In genomic region chr9:21235468-21236359, GRCh38 we compare ENCODE assay signal across 9 cellular contexts. TPM values are rescaled to one million over a fixed set of nuclear protein-coding genes. Genes with fewer than 3 reads are reported as not detected.
A peak's percentile ranks its signal among the peaks of the same experiment; 100 is the strongest.
DNase-seq lines count a peak whose midpoint lies in the region; ATAC-seq and TF ChIP-seq lines count a peak whose summit lies in the region.
"Not testable (repeated sequence)": the region's sequence is repeated elsewhere in the genome, so short reads cannot be mapped to it uniquely, and the experiment has no call there.
"Had no signal": no experiment of that assay in that cellular context is flagged by ENCODE, and none has a peak within 500 bp of the region (broad histone marks: within the 10 kb centered on the region; RNA-seq: fewer than 3 reads in every experiment).

No MANE protein-coding gene starts in this region.

- H3K9me3 ChIP-seq in aorta (ENCODE audit: control insufficient read depth, low read length) = not testable (repeated sequence)

- not testable (repeated sequence) for H3K79me1 ChIP-seq in mesendoderm (ENCODE audit: low read length)

- not testable (repeated sequence) for H2BK120ac ChIP-seq in mesendoderm (ENCODE audit: low read depth, low read length)

- peak; percentile 84 for TF ChIP-seq CTCF in GM10266 (IDR thresholded peaks at IDR 0.05; ENCODE audit: control insufficient read depth, insufficient read depth, low read depth, missing control alignments)

- H2AK5ac ChIP-seq in mesendoderm (ENCODE audit: low read length) = not testable (repeated sequence)

- H3K36me3 ChIP-seq in mesendoderm (ENCODE audit: control insufficient read depth, insufficient read depth, low read length); aorta (ENCODE audit: control insufficient read depth in 1 of 2, insufficient read depth in 2 of 2, low read length in 1 of 2): not testable (repeated sequence)

- not testable (repeated sequence) for H3K9ac ChIP-seq in mesendoderm (ENCODE audit: low read length)

- not testable (repeated sequence) for H3K27me3 ChIP-seq in mesendoderm (ENCODE audit: insufficient read depth, low read length, poor library complexity); aorta (ENCODE audit: control insufficient read depth in 1 of 2, insufficient read depth in 2 of 2, low read length in 1 of 2)

- not testable (repeated sequence) for H3K4me1 ChIP-seq in mesendoderm (ENCODE audit: control insufficient read depth, low read depth, low read length); aorta (ENCODE audit: control insufficient read depth in 1 of 2, insufficient read depth in 2 of 2, low read length in 2 of 2)

- not testable (repeated sequence) for H4K8ac ChIP-seq in mesendoderm (ENCODE audit: low read depth, low read length)

- ATAC-seq in GM21619 (IDR thresholded peaks at IDR 0.05; ENCODE audit: unreplicated experiment) (peak; percentile 80), HG03457 (IDR thresholded peaks at IDR 0.05; ENCODE audit: unreplicated experiment) (peak; percentile 52), esophagus mucosa (peak; percentile 62), aorta (ENCODE audit: low FRiP score) (peak; percentile 55)

- not testable (repeated sequence) for H4K5ac ChIP-seq in mesendoderm (ENCODE audit: low read length)

- H3K27ac ChIP-seq in mesendoderm (ENCODE audit: low read depth, low read length); aorta (ENCODE audit: low read depth in 1 of 2, low read length in 2 of 2): not testable (repeated sequence)

- not testable (repeated sequence) for H3K4ac ChIP-seq in mesendoderm (ENCODE audit: low read depth, low read length)

- not testable (repeated sequence) for H3K23ac ChIP-seq in mesendoderm (ENCODE audit: low read length)

- WGBS in mesendoderm (ENCODE audit: extremely low coverage, insufficient coverage, low lambda C conversion rate) = no CpG with 5 or more reads among the region's 8 CpGs
- WGBS in aorta, 2 donors = 32 to 33% methylated on average over 8 of the region's 8 CpGs

- not testable (repeated sequence) for H3K18ac ChIP-seq in mesendoderm (ENCODE audit: low read length)

- not testable (repeated sequence) for H3K56ac ChIP-seq in mesendoderm (ENCODE audit: low read length)

- H2BK5ac ChIP-seq in mesendoderm (ENCODE audit: low read length) = not testable (repeated sequence)

- peak; percentile 30 for DNase-seq in GM10266 (ENCODE audit: extremely low spot score)
- DNase-seq in NCI-H524 treated with DMSO at 0.1 percent for 48 hours (lab: John Stamatoyannopoulos, UW) = peak; percentile 3
- DNase-seq in activated CD4-positive, alpha-beta T cell treated with anti-CD3 and anti-CD28 coated beads, Interleukin-2, amount 50 U/mL, for 1 hour = peak; percentile 8
- DNase-seq in mesendoderm = peak; percentile 58
- DNase-seq in aorta = not testable (repeated sequence)

- H3K4me2 ChIP-seq in mesendoderm (ENCODE audit: low read length) = not testable (repeated sequence)

- not testable (repeated sequence) for H3K4me3 ChIP-seq in mesendoderm (ENCODE audit: low read length); aorta (ENCODE audit: low read length in 2 of 2)

- intact Hi-C loops in aorta (cut with DNase I) = not testable (repeated sequence)

- not testable (repeated sequence) for H2BK15ac ChIP-seq in mesendoderm (replicated peaks; ENCODE audit: low read depth)

- H3K79me2 ChIP-seq in mesendoderm (ENCODE audit: control insufficient read depth, insufficient read depth, low read length) = not testable (repeated sequence)

RNA-seq across cellular contexts. Expression of gene IFNA14, which starts 4.1 kb away (rescaled TPM):
- total RNA-seq in esophagus mucosa (not detected), aorta (not detected)
- polyA plus RNA-seq in mesendoderm (2013, experiment 1 of 2) = not detected
- not detected for polyA plus RNA-seq in mesendoderm (2013, experiment 2 of 2)
- not detected for polyA plus RNA-seq in aorta
- total RNA-seq: activated T-helper 2 cell treated with anti-CD3 and anti-CD28 coated beads, Interferon-gamma antibody, Interleukin-2, Interleukin-4, amounts not matched to agents 10 μg/mL and 5 μg/mL and 100 μg/mL, durations not matched to agents 14 hours and 24 hours and 36 hours had no signal

RNA-seq across cellular contexts. Expression of gene IFNA17, which starts 7.7 kb away (rescaled TPM):
- total RNA-seq in esophagus mucosa (not detected), aorta (not detected)
- polyA plus RNA-seq in mesendoderm (2013, experiment 1 of 2) = not detected
- not detected for polyA plus RNA-seq in mesendoderm (2013, experiment 2 of 2)
- not detected for polyA plus RNA-seq in aorta
- total RNA-seq: activated T-helper 2 cell treated with anti-CD3 and anti-CD28 coated beads, Interferon-gamma antibody, Interleukin-2, Interleukin-4, amounts not matched to agents 10 μg/mL and 5 μg/mL and 100 μg/mL, durations not matched to agents 14 hours and 24 hours and 36 hours had no signal

RNA-seq across cellular contexts. Expression of gene IFNA16, which starts 18.6 kb away (rescaled TPM):
- not detected for total RNA-seq in esophagus mucosa
- polyA plus RNA-seq in mesendoderm (2013, experiment 1 of 2) = not detected
- polyA plus RNA-seq in mesendoderm (2013, experiment 2 of 2) = not detected
- total RNA-seq in aorta = not detected
- not detected for polyA plus RNA-seq in aorta
- total RNA-seq: activated T-helper 2 cell treated with anti-CD3 and anti-CD28 coated beads, Interferon-gamma antibody, Interleukin-2, Interleukin-4, amounts not matched to agents 10 μg/mL and 5 μg/mL and 100 μg/mL, durations not matched to agents 14 hours and 24 hours and 36 hours had no signal

RNA-seq across cellular contexts. Expression of gene IFNA10, which starts 28.8 kb away (rescaled TPM):
- not detected for total RNA-seq in esophagus mucosa
- polyA plus RNA-seq in mesendoderm (2013, experiment 1 of 2) = not detected
- polyA plus RNA-seq in mesendoderm (2013, experiment 2 of 2) = not detected
- total RNA-seq in aorta = not detected
- not detected for polyA plus RNA-seq in aorta
- total RNA-seq: activated T-helper 2 cell treated with anti-CD3 and anti-CD28 coated beads, Interferon-gamma antibody, Interleukin-2, Interleukin-4, amounts not matched to agents 10 μg/mL and 5 μg/mL and 100 μg/mL, durations not matched to agents 14 hours and 24 hours and 36 hours had no signal

RNA-seq across cellular contexts. Expression of gene IFNA7, which starts 33.7 kb away (rescaled TPM):
- not detected for total RNA-seq in esophagus mucosa
- polyA plus RNA-seq in mesendoderm (2013, experiment 1 of 2) = not detected
- polyA plus RNA-seq in mesendoderm (2013, experiment 2 of 2) = not detected
- total RNA-seq in aorta = not detected
- not detected for polyA plus RNA-seq in aorta
- total RNA-seq: activated T-helper 2 cell treated with anti-CD3 and anti-CD28 coated beads, Interferon-gamma antibody, Interleukin-2, Interleukin-4, amounts not matched to agents 10 μg/mL and 5 μg/mL and 100 μg/mL, durations not matched to agents 14 hours and 24 hours and 36 hours had no signal
